10 cellular contexts compared by ENCODE assay signal in the genomic region with DNA sequence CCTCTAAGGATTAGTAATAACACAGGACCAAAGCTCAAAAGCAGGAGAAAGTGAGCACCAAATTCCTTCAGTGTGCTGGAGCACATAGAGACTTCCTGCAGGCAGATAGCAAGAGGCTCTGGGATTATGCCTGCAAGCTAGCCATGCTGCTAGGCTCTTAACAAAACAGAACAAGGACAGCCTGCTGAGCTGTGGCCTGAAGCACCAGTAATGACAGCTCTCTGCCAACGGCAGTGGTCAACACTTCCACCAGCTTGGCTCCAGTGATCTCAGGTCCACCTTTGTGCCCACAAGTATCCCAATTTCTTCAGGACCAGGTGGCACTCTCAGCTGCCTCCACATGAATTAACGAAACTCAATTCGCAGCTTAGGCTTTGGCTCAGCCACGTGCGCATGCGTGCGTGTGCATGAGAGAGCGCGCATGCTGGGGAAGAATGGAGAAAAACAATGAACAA.
A peak's percentile ranks its signal among the peaks of the same experiment; 100 is the strongest.
DNase-seq lines count a peak whose midpoint lies in the region; ATAC-seq and TF ChIP-seq lines count a peak whose summit lies in the region.
"Had no signal": no experiment of that assay in that cellular context is flagged by ENCODE, and none has a peak within 500 bp of the region (broad histone marks: within the 10 kb centered on the region; RNA-seq: fewer than 3 reads in every experiment).

No MANE protein-coding gene starts in this region.

- no peaks in the 10 kb centered on the region for H3K27me3 ChIP-seq in right atrium auricular region

- no peaks in the 10 kb centered on the region for H3K9me3 ChIP-seq in right atrium auricular region

- H3K36me3 ChIP-seq in right atrium auricular region: peaks cover 22% of the 10 kb centered on the region

- in situ Hi-C loops in G401 (cut with HindIII; ENCODE audit: low sequenced_read_pairs): no loop called here

- peaks cover 0 to 96% of the 10 kb centered on the region in 2 donors for H3K4me1 ChIP-seq in right atrium auricular region

- no peak for TF ChIP-seq CTCF in right atrium auricular region (IDR thresholded peaks at IDR 0.05)

- no peaks in the 10 kb centered on the region for H3K27me3 Mint-ChIP-seq in activated T-helper 17 cell treated with anti-CD3 and anti-CD28 coated beads, Interleukin-2, amount 50 U/mL, for 72 hours

- DNase-seq in G401 (ENCODE audit: low spot score) (peak; percentile 88), right atrium auricular region (ENCODE audit: low spot score) (no peak), putamen (ENCODE audit: low spot score) (peak; percentile 62), GDM1 (lab: John Stamatoyannopoulos, UW) (no peak), activated T-cell treated with anti-CD3 and anti-CD28 coated beads for 4 hours (no peak)
- no peak for DNase-seq in effector CD8-positive, alpha-beta T cell (lab: John Stamatoyannopoulos, UW)
- DNase-seq in activated naive CD4-positive, alpha-beta T cell treated with anti-CD3 and anti-CD28 coated beads, Interleukin-2, amount 50 U/mL, for 72 hours (ENCODE audit: low spot score in 2 of 2): no peak
- DNase-seq: SHP77 treated with DMSO at 0.1 percent for 48 hours had no signal

- no peak for ATAC-seq in activated T-helper 17 cell treated with anti-CD3 and anti-CD28 coated beads, Interleukin-2, amount 50 U/mL, for 72 hours (replicated peaks)
- no peak for ATAC-seq in activated naive CD4-positive, alpha-beta T cell treated with anti-CD3 and anti-CD28 coated beads, Interleukin-2, amount 50 U/mL, for 72 hours

- H3K4me1 Mint-ChIP-seq in activated T-helper 17 cell treated with anti-CD3 and anti-CD28 coated beads, Interleukin-2, amount 50 U/mL, for 72 hours: peaks cover 44% of the 10 kb centered on the region

- no peak overlapping the region for H3K4me3 ChIP-seq in right atrium auricular region

- H3K27ac ChIP-seq in right atrium auricular region: peak overlapping the region; percentile 65 to 98

- no peaks in the 10 kb centered on the region for H3K9me3 Mint-ChIP-seq in activated T-helper 17 cell treated with anti-CD3 and anti-CD28 coated beads, Interleukin-2, amount 50 U/mL, for 72 hours
- H3K9me3 Mint-ChIP-seq in activated naive CD4-positive, alpha-beta T cell treated with anti-CD3 and anti-CD28 coated beads, Interleukin-2, amount 50 U/mL, for 72 hours: no peaks in the 10 kb centered on the region
- H3K9me3 Mint-ChIP-seq: activated T-helper 2 cell treated with anti-CD3 and anti-CD28 coated beads, Interferon-gamma antibody, Interleukin-2, Interleukin-4, amounts not matched to agents 10 μg/mL and 5 μg/mL and 100 μg/mL, durations not matched to agents 14 hours and 24 hours and 36 hours had no signal

- H3K4me3 Mint-ChIP-seq in activated T-helper 17 cell treated with anti-CD3 and anti-CD28 coated beads, Interleukin-2, amount 50 U/mL, for 72 hours: peak overlapping the region; percentile 72

- H3K27ac Mint-ChIP-seq in activated T-helper 17 cell treated with anti-CD3 and anti-CD28 coated beads, Interleukin-2, amount 50 U/mL, for 72 hours: peak overlapping the region; percentile 46
- H3K27ac Mint-ChIP-seq in activated naive CD4-positive, alpha-beta T cell treated with anti-CD3 and anti-CD28 coated beads, Interleukin-2, amount 50 U/mL, for 72 hours: no peak overlapping the region
- H3K27ac Mint-ChIP-seq: activated T-helper 2 cell treated with anti-CD3 and anti-CD28 coated beads, Interferon-gamma antibody, Interleukin-2, Interleukin-4, amounts not matched to agents 10 μg/mL and 5 μg/mL and 100 μg/mL, durations not matched to agents 14 hours and 24 hours and 36 hours had no signal

- H3K36me3 Mint-ChIP-seq in activated T-helper 17 cell treated with anti-CD3 and anti-CD28 coated beads, Interleukin-2, amount 50 U/mL, for 72 hours (ENCODE audit: low read depth): peaks cover 54% of the 10 kb centered on the region
- peaks cover 0 to 22% of the 10 kb centered on the region in 2 donors for H3K36me3 Mint-ChIP-seq in activated naive CD4-positive, alpha-beta T cell treated with anti-CD3 and anti-CD28 coated beads, Interleukin-2, amount 50 U/mL, for 72 hours

Comparison
In these comparisons a context has a peak if more than half of its experiments do, and no peak if none do; other contexts are left out.
1. DNase-seq: peak in G401 (single experiment) and putamen (single experiment); none in right atrium auricular region (single experiment), GDM1 (single experiment), effector CD8-positive, alpha-beta T cell (single experiment), activated T-cell treated with anti-CD3 and anti-CD28 coated beads for 4 hours (single experiment) and activated naive CD4-positive, alpha-beta T cell treated with anti-CD3 and anti-CD28 coated beads, Interleukin-2, amount 50 U/mL, for 72 hours (0 of 2).